In the genomic region with DNA sequence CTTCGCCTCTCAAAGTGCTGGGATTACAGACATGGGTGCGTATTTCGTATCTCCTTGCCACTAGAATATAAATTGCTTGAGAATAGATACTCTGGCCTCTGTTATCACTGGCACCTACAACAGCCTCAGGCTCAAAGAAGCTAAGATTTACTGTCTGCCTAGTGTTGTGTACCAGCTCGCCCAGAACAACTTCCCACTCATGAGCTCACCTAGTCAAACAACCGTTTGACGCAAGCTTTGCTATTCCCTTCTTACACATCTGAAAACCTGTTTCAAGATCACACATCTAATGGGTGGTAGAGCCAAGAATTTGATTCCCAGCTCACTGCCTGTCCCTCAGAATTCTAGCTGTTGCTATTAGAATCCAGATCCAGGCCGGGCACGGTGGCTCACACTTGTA, we compare ENCODE assay signal across 31 cellular contexts.
"Had no signal": no experiment of that assay in that cellular context is flagged by ENCODE, and none has a peak within 500 bp of the region (broad histone marks: within the 10 kb centered on the region; RNA-seq: fewer than 3 reads in every experiment).

No MANE protein-coding gene starts in this region.

- H3K27me3 ChIP-seq: adrenal gland, ascending aorta, dorsolateral prefrontal cortex, esophagus muscularis mucosa, pancreas, sigmoid colon, stomach, tibial artery, upper lobe of right lung had no signal

- H3K27me3 Mint-ChIP-seq: activated CD4-positive, alpha-beta T cell treated with anti-CD3 and anti-CD28 coated beads for 36 hours; activated naive CD8-positive, alpha-beta T cell treated with anti-CD3 and anti-CD28 coated beads for 36 hours; brain; naive B cell; stimulated activated memory B cell treated with anti-CD40 and anti-IgM and Interleukin-4, amounts not matched to agents 10 μg/mL and 1 μg/mL and 100 μg/mL, for 72 hours had no signal

- H3K9me3 ChIP-seq: adrenal gland, ascending aorta, esophagus muscularis mucosa, pancreas, prostate gland, sigmoid colon, stomach, tibial artery, upper lobe of right lung had no signal

- H3K9me3 Mint-ChIP-seq: activated naive CD4-positive, alpha-beta T cell treated with anti-CD3 and anti-CD28 coated beads for 36 hours; mesothelial cell of epicardium; nephron progenitor cell had no signal

- H3K4me1 ChIP-seq: adrenal gland, ascending aorta, esophagus muscularis mucosa, pancreas, prostate gland, stomach, upper lobe of right lung had no signal

- H3K4me3 Mint-ChIP-seq: activated CD4-positive, alpha-beta T cell treated with anti-CD3 and anti-CD28 coated beads for 36 hours; activated naive CD4-positive, alpha-beta T cell treated with anti-CD3 and anti-CD28 coated beads for 36 hours; activated naive CD8-positive, alpha-beta T cell treated with anti-CD3 and anti-CD28 coated beads for 36 hours; brain; mesothelial cell of epicardium; nephron progenitor cell; stimulated activated memory B cell treated with anti-CD40 and anti-IgM and Interleukin-4, amounts not matched to agents 10 μg/mL and 1 μg/mL and 100 μg/mL, for 72 hours; T-helper 2 cell treated with Interferon-gamma antibody and Interleukin-4, amounts not matched to agents 5 μg/mL and 100 μg/mL, for 36 hours had no signal

- H3K27ac ChIP-seq: adrenal gland, ascending aorta, coronary artery, esophagus muscularis mucosa, pancreas, prostate gland, tibial artery, upper lobe of right lung had no signal

- H3K27ac Mint-ChIP-seq: activated CD4-positive, alpha-beta T cell treated with anti-CD3 and anti-CD28 coated beads for 36 hours; activated naive CD4-positive, alpha-beta T cell treated with anti-CD3 and anti-CD28 coated beads for 36 hours; activated naive CD8-positive, alpha-beta T cell treated with anti-CD3 and anti-CD28 coated beads for 36 hours; mesothelial cell of epicardium; nephron progenitor cell; T-helper 2 cell treated with Interferon-gamma antibody and Interleukin-4, amounts not matched to agents 5 μg/mL and 100 μg/mL, for 36 hours had no signal

- H3K4me3 ChIP-seq: adrenal gland, ascending aorta, coronary artery, pancreas, prostate gland, smooth muscle cell, stomach, tibial artery, upper lobe of right lung had no signal

- DNase-seq: activated CD4-positive, alpha-beta T cell treated with anti-CD3 and anti-CD28 coated beads for 36 hours; activated CD4-positive, CD25-positive, alpha-beta regulatory T cell; activated effector memory CD4-positive, alpha-beta T cell treated with anti-CD3 and anti-CD28 coated beads, Interleukin-2, amount 50 U/mL, for 16 hours; activated naive CD4-positive, alpha-beta T cell treated with anti-CD3 and anti-CD28 coated beads for 36 hours; activated naive CD8-positive, alpha-beta T cell treated with anti-CD3 and anti-CD28 coated beads for 36 hours; effector memory CD4-positive, alpha-beta T cell; foreskin melanocyte; left cardiac atrium; mammary epithelial cell; naive B cell; nephron progenitor cell; pancreas; stimulated activated CD4-positive, alpha-beta T cell treated with anti-CD3 and anti-CD28 coated beads, Interleukin-1b, Interleukin-23, amount 100 ng/mL, for 48 hours; stimulated activated CD4-positive, alpha-beta T cell treated with anti-CD3 and anti-CD28 coated beads, Interleukin-4, amount 100 ng/mL, for 4 hours; stimulated activated CD8-positive, alpha-beta memory T cell treated with anti-CD3 and anti-CD28 coated beads, Interleukin-4, amount 100 ng/mL, for 48 hours; stomach; T-helper 1 cell; tibial artery; upper lobe of right lung had no signal

- H3K36me3 ChIP-seq: adrenal gland, pancreas, prostate gland had no signal

- H3K4me2 ChIP-seq: smooth muscle cell had no signal

- H3K36me3 Mint-ChIP-seq: brain, mesothelial cell of epicardium had no signal

- ATAC-seq: activated CD4-positive, alpha-beta T cell treated with anti-CD3 and anti-CD28 coated beads for 36 hours; pancreas; stimulated activated memory B cell treated with anti-CD40 and anti-IgM and Interleukin-4, amounts not matched to agents 10 μg/mL and 1 μg/mL and 100 μg/mL, for 72 hours; upper lobe of right lung had no signal
